In the genomic region with DNA sequence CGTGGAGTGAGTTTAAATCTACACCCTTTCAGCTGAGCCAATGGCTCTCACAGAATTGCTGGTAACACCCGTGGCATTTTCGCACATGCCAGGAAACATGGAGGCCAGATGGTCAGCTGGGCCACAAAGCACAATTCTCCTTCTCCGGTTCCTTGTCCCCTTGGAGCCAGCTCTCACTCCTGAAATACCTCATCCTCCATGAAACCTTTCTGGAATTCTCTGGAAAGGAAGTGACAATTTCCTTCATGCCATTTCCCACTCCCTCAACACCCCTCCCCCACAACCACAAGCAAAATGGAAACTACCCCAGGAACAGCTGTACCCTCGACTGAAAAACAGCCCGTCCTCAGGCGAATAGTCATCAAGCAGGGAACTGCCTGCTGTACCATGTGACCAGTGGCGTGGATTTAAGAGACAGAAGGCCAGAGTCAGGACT, we compare ENCODE assay signal across 11 cellular contexts. TPM values are rescaled to one million over a fixed set of nuclear protein-coding genes. Genes with fewer than 3 reads are reported as not detected.
A peak's percentile ranks its signal among the peaks of the same experiment; 100 is the strongest.
DNase-seq lines count a peak whose midpoint lies in the region; ATAC-seq lines count a peak whose summit lies in the region.
"Had no signal": no experiment of that assay in that cellular context is flagged by ENCODE, and none has a peak within 500 bp of the region (broad histone marks: within the 10 kb centered on the region; RNA-seq: fewer than 3 reads in every experiment).

No MANE protein-coding gene starts in this region.

- H3K4me1 ChIP-seq in thymus (ENCODE audit: control insufficient read depth, insufficient read depth, low read length): peaks cover 30% of the 10 kb centered on the region

- no peak for DNase-seq in activated naive CD4-positive, alpha-beta T cell treated with anti-CD3 and anti-CD28 coated beads, Interleukin-2, amount 10 ng/mL, durations not matched to agents 7 days and 5 days
- no peak for DNase-seq in activated naive CD4-positive, alpha-beta T cell treated with anti-CD3 and anti-CD28 coated beads, Interleukin-2, amount 50 U/mL, for 16 hours
- no peak for DNase-seq in T-helper 2 cell treated with Interferon-gamma antibody and Interleukin-4, amounts not matched to agents 5 μg/mL and 100 μg/mL, for 36 hours (ENCODE audit: low spot score)
- DNase-seq in immature natural killer cell (no peak), COLO829 (ENCODE audit: low spot score) (no peak)
- DNase-seq: NCI-H1092 had no signal

- 49% methylated on average over 8 of the region's 8 CpGs for WGBS in thymus

- H3K9me3 Mint-ChIP-seq in activated naive CD4-positive, alpha-beta T cell treated with anti-CD3 and anti-CD28 coated beads, Interleukin-2, amount 10 ng/mL, durations not matched to agents 7 days and 5 days: no peaks in the 10 kb centered on the region
- no peaks in the 10 kb centered on the region for H3K9me3 Mint-ChIP-seq in T-helper 2 cell treated with Interferon-gamma antibody and Interleukin-4, amounts not matched to agents 5 μg/mL and 100 μg/mL, for 36 hours
- no peaks in the 10 kb centered on the region for H3K9me3 Mint-ChIP-seq in immature natural killer cell

- ATAC-seq in GM21825 (IDR thresholded peaks at IDR 0.05; ENCODE audit: unreplicated experiment) (no peak), HG02610 (IDR thresholded peaks at IDR 0.05; ENCODE audit: unreplicated experiment) (no peak)
- ATAC-seq: esophagus mucosa, mucosa of descending colon had no signal

- peak overlapping the region; percentile 81 for H3K4me3 Mint-ChIP-seq in activated naive CD4-positive, alpha-beta T cell treated with anti-CD3 and anti-CD28 coated beads, Interleukin-2, amount 10 ng/mL, durations not matched to agents 7 days and 5 days
- H3K4me3 Mint-ChIP-seq in T-helper 2 cell treated with Interferon-gamma antibody and Interleukin-4, amounts not matched to agents 5 μg/mL and 100 μg/mL, for 36 hours: peak overlapping the region; percentile 86
- H3K4me3 Mint-ChIP-seq in immature natural killer cell: peak overlapping the region; percentile 89 to 97 (median 92)

- peak overlapping the region; percentile 50 for H3K4me3 ChIP-seq in thymus (ENCODE audit: low read length)
- H3K4me3 ChIP-seq: mucosa of descending colon had no signal

- H3K27ac Mint-ChIP-seq in activated naive CD4-positive, alpha-beta T cell treated with anti-CD3 and anti-CD28 coated beads, Interleukin-2, amount 10 ng/mL, durations not matched to agents 7 days and 5 days: peak overlapping the region; percentile 92
- peak overlapping the region; percentile 87 for H3K27ac Mint-ChIP-seq in T-helper 2 cell treated with Interferon-gamma antibody and Interleukin-4, amounts not matched to agents 5 μg/mL and 100 μg/mL, for 36 hours
- H3K27ac Mint-ChIP-seq in immature natural killer cell: peak overlapping the region; percentile 93 to 96 (median 94)

- CTCF ChIA-PET in activated naive CD4-positive, alpha-beta T cell treated with anti-CD3 and anti-CD28 coated beads, Interleukin-2, amount 10 ng/mL, durations not matched to agents 7 days and 5 days (lab: Charles Lee): interaction anchor here (1.2 to 3.3 kb wide), 2 partner anchors 9 to 35 kb away, joined by 4 to 18 read pairs; no protein-coding TSS in a partner anchor

- H3K27me3 ChIP-seq in thymus (ENCODE audit: control insufficient read depth, insufficient read depth): no peaks in the 10 kb centered on the region

- peaks cover 14% of the 10 kb centered on the region for H3K36me3 Mint-ChIP-seq in activated naive CD4-positive, alpha-beta T cell treated with anti-CD3 and anti-CD28 coated beads, Interleukin-2, amount 10 ng/mL, durations not matched to agents 7 days and 5 days
- H3K36me3 Mint-ChIP-seq in T-helper 2 cell treated with Interferon-gamma antibody and Interleukin-4, amounts not matched to agents 5 μg/mL and 100 μg/mL, for 36 hours (ENCODE audit: low read depth): peaks cover 28% of the 10 kb centered on the region
- peaks cover 0 to 6% (median 0%) of the 10 kb centered on the region in 3 donors for H3K36me3 Mint-ChIP-seq in immature natural killer cell

- H3K4me1 Mint-ChIP-seq in activated naive CD4-positive, alpha-beta T cell treated with anti-CD3 and anti-CD28 coated beads, Interleukin-2, amount 10 ng/mL, durations not matched to agents 7 days and 5 days: peaks cover 87% of the 10 kb centered on the region
- peaks cover 48% of the 10 kb centered on the region for H3K4me1 Mint-ChIP-seq in T-helper 2 cell treated with Interferon-gamma antibody and Interleukin-4, amounts not matched to agents 5 μg/mL and 100 μg/mL, for 36 hours (ENCODE audit: low read depth)
- H3K4me1 Mint-ChIP-seq in immature natural killer cell: peaks cover 94 to 97% of the 10 kb centered on the region in 2 donors

- H3K27me3 Mint-ChIP-seq in activated naive CD4-positive, alpha-beta T cell treated with anti-CD3 and anti-CD28 coated beads, Interleukin-2, amount 10 ng/mL, durations not matched to agents 7 days and 5 days: peaks cover 4% of the 10 kb centered on the region
- no peaks in the 10 kb centered on the region for H3K27me3 Mint-ChIP-seq in T-helper 2 cell treated with Interferon-gamma antibody and Interleukin-4, amounts not matched to agents 5 μg/mL and 100 μg/mL, for 36 hours (ENCODE audit: low read depth)
- peaks cover 3 to 24% (median 14%) of the 10 kb centered on the region in 3 donors for H3K27me3 Mint-ChIP-seq in immature natural killer cell (ENCODE audit: low read depth in 3 of 3)

- no peaks in the 10 kb centered on the region for H3K9me3 ChIP-seq in thymus (ENCODE audit: control insufficient read depth)
- H3K9me3 ChIP-seq: mucosa of descending colon had no signal

- H3K36me3 ChIP-seq in thymus (ENCODE audit: control insufficient read depth, insufficient read depth): peaks cover 1% of the 10 kb centered on the region

- H3K27ac ChIP-seq in thymus (ENCODE audit: low read depth): peak overlapping the region; percentile 64

RNA-seq across cellular contexts. Expression of gene ELF4, which starts 24.7 kb away (rescaled TPM):
- 10 to 100 TPM; 12.3 to 44.9 (median 14.7) TPM for polyA plus RNA-seq in immature natural killer cell
- polyA plus RNA-seq in thymus: 7.2 TPM
